ENCODE assay signal across 1 cellular context in genomic region chr14:100285913-100286400, GRCh38.
TF ChIP-seq lines count a peak whose summit lies in the region.

No MANE protein-coding gene starts in this region.

TF ChIP-seq in endothelial cell of umbilical vein, 7 proteins besides CTCF, POLR2A, EP300 and RAD21:
- TF ChIP-seq MYC (IDR thresholded peaks at IDR 0.05; ENCODE audit: low read depth, low read length): no peak
- TF ChIP-seq FOS (IDR thresholded peaks at IDR 0.05; ENCODE audit: borderline replicate concordance, insufficient read depth, low read length): no peak
- TF ChIP-seq EZH2 (IDR thresholded peaks at IDR 0.05; ENCODE audit: borderline replicate concordance, low read depth, low read length, severe bottlenecking): no peak
- no peak for TF ChIP-seq POLR2AphosphoS5 (IDR thresholded peaks at IDR 0.05; ENCODE audit: insufficient read depth, low read depth, low read length)
- TF ChIP-seq GATA2 (IDR thresholded peaks at IDR 0.05; ENCODE audit: insufficient read depth, insufficient read length, low read depth, low read length): no peak
- TF ChIP-seq, protein P1, sequence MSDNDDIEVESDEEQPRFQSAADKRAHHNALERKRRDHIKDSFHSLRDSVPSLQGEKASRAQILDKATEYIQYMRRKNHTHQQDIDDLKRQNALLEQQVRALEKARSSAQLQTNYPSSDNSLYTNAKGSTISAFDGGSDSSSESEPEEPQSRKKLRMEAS (IDR thresholded peaks at IDR 0.05; ENCODE audit: insufficient read depth, insufficient read length): no peak
- no peak for TF ChIP-seq JUN (IDR thresholded peaks at IDR 0.05; ENCODE audit: borderline replicate concordance, insufficient read depth, insufficient read length, low read depth)
TF ChIP-seq in endothelial cell of umbilical vein: peak in this region for 0.
